In the genomic region with DNA sequence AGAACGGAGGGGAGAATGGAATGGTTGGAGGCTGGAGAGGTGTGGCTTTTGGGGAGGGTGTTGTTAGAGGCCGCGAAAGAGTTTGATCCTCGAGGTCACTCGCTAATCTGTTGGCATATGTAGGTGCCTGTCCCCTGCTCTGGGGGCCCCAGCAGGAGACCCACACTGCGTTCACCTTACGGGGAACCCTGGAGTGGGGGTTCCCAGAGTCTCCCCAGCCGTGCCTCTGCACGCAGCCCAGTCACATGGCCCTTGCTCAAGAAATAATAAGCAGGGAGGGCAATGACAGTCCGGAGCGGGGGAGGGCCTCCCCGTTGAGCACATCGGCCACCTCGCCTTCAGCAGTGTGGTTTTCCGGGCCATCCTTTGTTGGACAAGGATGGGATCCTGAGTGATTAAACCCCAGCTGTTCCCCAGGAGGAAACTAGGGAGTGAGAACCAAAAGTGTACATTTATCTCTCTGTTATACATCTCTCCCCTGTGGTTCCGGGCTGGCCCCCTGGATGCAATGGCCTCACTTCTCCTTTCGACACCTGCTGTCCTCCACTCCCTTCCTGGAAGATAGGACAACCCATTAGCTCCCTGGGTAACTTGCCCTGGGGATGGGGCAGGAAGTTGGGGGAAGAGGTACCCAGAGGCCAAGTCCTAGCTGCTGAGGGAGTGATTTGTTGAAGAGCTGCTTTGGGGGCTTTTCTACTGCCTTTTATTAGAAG, we compare ENCODE assay signal across 8 cellular contexts. TPM values are rescaled to one million over a fixed set of nuclear protein-coding genes. Genes with fewer than 3 reads are reported as not detected.
DNase-seq lines count a peak whose midpoint lies in the region; TF ChIP-seq lines count a peak whose summit lies in the region.

No MANE protein-coding gene starts in this region.

- H3K27ac Mint-ChIP-seq in chondrocyte (ENCODE audit: unreplicated experiment): peak overlapping the region; percentile 84

- TF ChIP-seq CTCF in chondrocyte (IDR thresholded peaks at IDR 0.05): no peak
- TF ChIP-seq CTCF in liver (IDR thresholded peaks at IDR 0.05; ENCODE audit: low read depth, low read length, missing input control): no peak

- peak overlapping the region; percentile 90 to 91 for H3K27ac ChIP-seq in liver (ENCODE audit: low read depth in 1 of 2, low read length in 2 of 2)

- DNase-seq in COLO668 (lab: John Stamatoyannopoulos, UW; ENCODE audit: unreplicated experiment) (peak; percentile 69), NCI-H146 treated with DMSO at 0.1 percent for 48 hours (lab: John Stamatoyannopoulos, UW; ENCODE audit: unreplicated experiment) (peak; percentile 60), chondrocyte (ENCODE audit: low spot score) (no peak), superior temporal gyrus (ENCODE audit: extremely low spot score) (peak; percentile 76), HUDEP-2 (lab: John Stamatoyannopoulos, UW; ENCODE audit: unreplicated experiment in 76 of 76) (no peak), NCI-H774 (lab: John Stamatoyannopoulos, UW) (no peak), NCI-H2107 (lab: John Stamatoyannopoulos, UW) (no peak)

- H3K9me3 Mint-ChIP-seq in chondrocyte (ENCODE audit: low read depth): no peaks in the 10 kb centered on the region

- H3K36me3 ChIP-seq in liver (ENCODE audit: control insufficient read depth in 4 of 4, insufficient read depth in 3 of 4, low read depth in 1 of 4, low read length in 3 of 4): no peaks in the 10 kb centered on the region

- peak overlapping the region; percentile 78 for H3K4me3 Mint-ChIP-seq in chondrocyte (ENCODE audit: unreplicated experiment)

- H3K27me3 Mint-ChIP-seq in chondrocyte (ENCODE audit: low read depth): no peaks in the 10 kb centered on the region

- H3K9ac ChIP-seq in liver (ENCODE audit: low read depth in 1 of 2, low read length in 2 of 2): peak overlapping the region; percentile 56 to 70

- 10% methylated on average over 17 of the region's 17 CpGs for WGBS in liver

- H3K36me3 Mint-ChIP-seq in chondrocyte (ENCODE audit: low read depth): peaks cover 3% of the 10 kb centered on the region

- no peaks in the 10 kb centered on the region for H3K27me3 ChIP-seq in liver (ENCODE audit: control insufficient read depth in 4 of 4, insufficient read depth in 4 of 4, low read length in 3 of 4)

- H3K4me1 Mint-ChIP-seq in chondrocyte (ENCODE audit: low read depth): peaks cover 66% of the 10 kb centered on the region

- peak overlapping the region; percentile 70 to 76 (median 73) for H3K4me3 ChIP-seq in liver (ENCODE audit: low read depth in 1 of 3, low read length in 3 of 3)

- H3K9me3 ChIP-seq in liver (ENCODE audit: control insufficient read depth in 4 of 4, low read length in 3 of 4): no peaks in the 10 kb centered on the region

- H3K4me1 ChIP-seq in liver (ENCODE audit: control insufficient read depth in 4 of 4, insufficient read depth in 4 of 4, low read length in 3 of 4): peaks cover 27 to 63% (median 56%) of the 10 kb centered on the region in 4 donors

- TF ChIP-seq RAD21 in liver (IDR thresholded peaks at IDR 0.05): no peak

TF ChIP-seq in liver, 16 proteins besides CTCF, POLR2A, EP300 and RAD21:
- no peak for TF ChIP-seq FOXA2 (IDR thresholded peaks at IDR 0.05)
- TF ChIP-seq FOXA1 (IDR thresholded peaks at IDR 0.05): no peak
- no peak for TF ChIP-seq HNF4G (IDR thresholded peaks at IDR 0.05)
- peak in 1 of 2 donors; percentile 3 for TF ChIP-seq RXRA (IDR thresholded peaks at IDR 0.05)
- TF ChIP-seq, protein P1, sequence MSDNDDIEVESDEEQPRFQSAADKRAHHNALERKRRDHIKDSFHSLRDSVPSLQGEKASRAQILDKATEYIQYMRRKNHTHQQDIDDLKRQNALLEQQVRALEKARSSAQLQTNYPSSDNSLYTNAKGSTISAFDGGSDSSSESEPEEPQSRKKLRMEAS (IDR thresholded peaks at IDR 0.05): peak; percentile 39

RNA-seq across cellular contexts. Expression of a gene that starts 1.3 kb away (rescaled TPM):
- 46.3 to 133 TPM (median 131 TPM) in 3 replicates for total RNA-seq in chondrocyte
- total RNA-seq in liver: 10 to 100 TPM; 14.5 to 14.7 TPM
- polyA plus RNA-seq in liver: 10 to 100 TPM in 1 of 2 donors, 1 to 10 TPM in 1; 8.4 to 21.3 TPM

Comparison
In these comparisons a context has a peak if more than half of its experiments do, and no peak if none do; other contexts are left out.
1. DNase-seq: peak in COLO668 (single experiment), NCI-H146 treated with DMSO at 0.1 percent for 48 hours (single experiment) and superior temporal gyrus (single experiment); none in chondrocyte (single experiment), HUDEP-2 (0 of 76), NCI-H774 (single experiment) and NCI-H2107 (single experiment).